ENCODE assay signal across 32 cellular contexts in the genomic region with DNA sequence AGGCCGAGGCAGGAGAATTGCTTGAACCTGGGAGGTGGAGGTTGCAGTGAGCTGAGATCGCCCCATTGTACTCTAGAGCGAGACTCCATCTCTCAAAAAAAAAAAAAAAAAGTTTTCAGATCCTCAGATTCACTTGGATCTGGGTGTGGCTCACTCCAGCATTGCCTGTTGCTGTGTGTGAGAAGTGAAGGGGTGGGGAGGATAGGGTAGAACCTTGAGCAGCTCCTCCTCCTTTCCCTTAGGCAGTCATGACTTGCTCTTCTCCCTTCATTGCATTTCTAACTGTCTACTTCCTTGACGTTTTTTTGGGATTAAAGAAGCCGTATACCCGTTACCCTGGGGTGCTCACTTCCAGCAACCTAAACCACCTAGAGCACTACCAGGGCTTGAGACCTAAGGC.
"Had no signal": no experiment of that assay in that cellular context is flagged by ENCODE, and none has a peak within 500 bp of the region (broad histone marks: within the 10 kb centered on the region; RNA-seq: fewer than 3 reads in every experiment).

No MANE protein-coding gene starts in this region.

- FAIRE-seq: bronchial epithelial cell, RCC 7860 had no signal

- DNase-seq: activated B cell treated with CpG ODN at 0.5 μM for 24 hours; activated CD4-positive, alpha-beta memory T cell treated with anti-CD3 and anti-CD28 coated beads for 36 hours; activated CD4-positive, alpha-beta T cell treated with anti-CD3 and anti-CD28 coated beads for 4 hours; activated CD4-positive, alpha-beta T cell treated with anti-CD3 and anti-CD28 coated beads, Interleukin-2, amount 50 U/mL, for 1 hour; activated CD4-positive, CD25-positive, alpha-beta regulatory T cell treated with anti-CD3 and anti-CD28 coated beads, Interleukin-2, amount 50 U/mL, for 72 hours; activated CD8-positive, alpha-beta memory T cell treated with anti-CD3 and anti-CD28 coated beads, Interleukin-2, amount 50 U/mL, for 48 hours; activated effector memory CD4-positive, alpha-beta T cell treated with Interleukin-2 at 50 U/mL for 16 hours; activated naive CD4-positive, alpha-beta T cell treated with anti-CD3 and anti-CD28 coated beads, Interleukin-2, amount 10 ng/mL, durations not matched to agents 7 days and 5 days; activated naive CD8-positive, alpha-beta T cell treated with anti-CD3 and anti-CD28 coated beads, Interleukin-2, amount 50 U/mL, for 24 hours; activated T-cell treated with anti-CD3 and anti-CD28 coated beads, Interleukin-2, amount 50 U/mL, for 48 hours; anterior cingulate cortex; caudate nucleus; Kasumi-1; KG1; MG63; NCI-H1048; NCI-H1105 treated with DMSO at 0.1 percent for 48 hours; NCI-H1436; NCI-H1694; NCI-H1930; NCI-H2081 treated with DMSO at 0.1 percent for 48 hours; NCI-H345; NCI-H524 treated with DMSO at 0.1 percent for 48 hours; NK-92 treated with Interleukin-12 subunit alpha and Interleukin-12 subunit beta, amount 100 ng/mL, for 24 hours; PC-3; Right ventricle myocardium superior; SW 1271; T-helper 1 cell; T-helper 2 cell; T-helper 9 cell had no signal

- H3K9me3 ChIP-seq: MG63 had no signal

- ATAC-seq: activated naive CD8-positive, alpha-beta T cell treated with anti-CD3 and anti-CD28 coated beads, Interleukin-2, amount 50 U/mL, for 24 hours; PC-3 had no signal

- H3K27me3 ChIP-seq: MG63 had no signal

- H3K4me3 ChIP-seq: MG63 had no signal
